In genomic region chr2:264493-265468, GRCh38 we compare ENCODE assay signal across 8 cellular contexts. TPM values are rescaled to one million over a fixed set of nuclear protein-coding genes. Genes with fewer than 3 reads are reported as not detected.
A peak's percentile ranks its signal among the peaks of the same experiment; 100 is the strongest.
DNase-seq lines count a peak whose midpoint lies in the region; ATAC-seq, FAIRE-seq and TF ChIP-seq lines count a peak whose summit lies in the region.

Gene ACP1 (plus strand): TSS chr2:264947. CDS start chr2:264965, 18 bp downstream.

- H3K4me3 ChIP-seq in AG09309 (ENCODE audit: control insufficient read depth, low read depth, low read length) (peak within 1 kb of the TSS; percentile 96), WI38 (ENCODE audit: low read depth, low read length) (peak within 1 kb of the TSS; percentile 92), mammary epithelial cell (replicated peaks in 1 of 3; ENCODE audit: insufficient read depth in 1 of 3, low read depth in 2 of 3, low read length in 3 of 3) (peak within 1 kb of the TSS; percentile 97 to 99 (median 98)), small intestine (ENCODE audit: low read depth in 1 of 2, low read length in 2 of 2) (peak within 1 kb of the TSS; percentile 83 to 94)

- peak within 1 kb of the TSS; percentile 97 for H3K4me2 ChIP-seq in mammary epithelial cell (ENCODE audit: insufficient read depth, low read depth, low read length)

- 2% methylated on average over 14 of the region's 73 CpGs for WGBS in mammary epithelial cell (ENCODE audit: low coverage, missing lambda C conversion rate)
- WGBS in small intestine, 3 donors = 0 to 1% (median 0%) methylated on average over 58 to 73 of the region's 73 CpGs

- H3K27me3 ChIP-seq in mammary epithelial cell (ENCODE audit: insufficient read depth, low read length) (no peaks in the 10 kb centered on the region), small intestine (ENCODE audit: control insufficient read depth in 2 of 2, insufficient read depth in 2 of 2, low read length in 2 of 2) (no peaks in the 10 kb centered on the region)

- H3K79me2 ChIP-seq in mammary epithelial cell (ENCODE audit: insufficient read depth, low read length) = peaks cover 86% of the 10 kb centered on the region

- H3K9me3 ChIP-seq in mammary epithelial cell (replicated peaks; ENCODE audit: insufficient read depth, low read length) = no peaks in the 10 kb centered on the region
- no peaks in the 10 kb centered on the region for H3K9me3 ChIP-seq in small intestine (ENCODE audit: control insufficient read depth, low read depth)

- peak; percentile 71 for DNase-seq in AG09309 (ENCODE audit: low read depth)
- peak; percentile 95 for DNase-seq in NCI-H2227 treated with DMSO at 0.1 percent for 48 hours (lab: John Stamatoyannopoulos, UW)
- DNase-seq in mammary epithelial cell = peak; percentile 98
- peak; percentile 99 for DNase-seq in iPS-NIHi11 (ENCODE audit: low spot score)
- peak; percentile 98 for DNase-seq in small intestine

- TSS peak; percentile 36 for BruUV-seq in mammary epithelial cell (replicated peaks; lab: Mats Ljungman, UMichigan)

- peak within 1 kb of the TSS; percentile 94 for H3K9ac ChIP-seq in mammary epithelial cell (ENCODE audit: insufficient read depth, low read length)

- CTCF ChIA-PET in mammary epithelial cell (lab: Charles Lee; ENCODE audit: low non-redundant PET) = no interaction called here

- TF ChIP-seq CTCF in AG09309 (IDR thresholded peaks at IDR 0.05; ENCODE audit: control insufficient read depth, insufficient read depth, low read depth, low read length, missing control alignments) (peak; percentile 3), WI38 (IDR thresholded peaks at IDR 0.05; ENCODE audit: low read depth, low read length) (no peak), mammary epithelial cell (conservative IDR thresholded peaks at IDR 0.05 in 1 of 2, IDR thresholded peaks at IDR 0.05 in 1 of 2; ENCODE audit: extremely low read depth in 1 of 2, insufficient read depth in 1 of 2, low read depth in 1 of 2, low read length in 2 of 2) (no peak)

- ATAC-seq in HG03175 (IDR thresholded peaks at IDR 0.05; ENCODE audit: unreplicated experiment) = peak; percentile 90

- peak within 1 kb of the TSS; percentile 94 for H2AFZ ChIP-seq in mammary epithelial cell (ENCODE audit: low read depth, low read length)

- dilution Hi-C loops in mammary epithelial cell (cut with HindIII; ENCODE audit: low sequenced_read_pairs) = no loop called here

- in situ Hi-C loops in GM18951 (cut with MboI; ENCODE audit: low sequenced_read_pairs, unreplicated experiment) = no loop called here
- in situ Hi-C loops in mammary epithelial cell (cut with MboI; ENCODE audit: low sequenced_read_pairs in 2 of 2) = no loop called here

- H3K27ac ChIP-seq in mammary epithelial cell (ENCODE audit: insufficient read depth, low read depth, low read length) (peak within 1 kb of the TSS; percentile 82), small intestine (ENCODE audit: low read depth in 1 of 2, low read length in 1 of 2) (peak within 1 kb of the TSS; percentile 93 to 97)

- TF ChIP-seq POLR2A in GM18951 (IDR thresholded peaks at IDR 0.05; ENCODE audit: extremely low read depth, insufficient read depth, insufficient read length) = peak; percentile 92

- H3K36me3 ChIP-seq in mammary epithelial cell (ENCODE audit: insufficient read depth, low read length) (no peaks in the 10 kb centered on the region), small intestine (ENCODE audit: control insufficient read depth in 2 of 2, insufficient read depth in 2 of 2, low read length in 2 of 2) (no peaks in the 10 kb centered on the region)

- peaks cover 2% of the 10 kb centered on the region for H4K20me1 ChIP-seq in mammary epithelial cell (ENCODE audit: insufficient read depth, low read length)

- intact Hi-C loops in mammary epithelial cell (cut with micrococcal nuclease) = loop anchor here (5.0 kb wide), 1 partner anchor 128 kb away; no protein-coding TSS in a partner anchor

- peaks cover 19% of the 10 kb centered on the region for H3K4me1 ChIP-seq in mammary epithelial cell (ENCODE audit: insufficient read depth, low read length)
- H3K4me1 ChIP-seq in small intestine (ENCODE audit: control insufficient read depth in 2 of 2, insufficient read depth in 1 of 2, low read depth in 1 of 2, low read length in 1 of 2) = peaks cover 0 to 10% of the 10 kb centered on the region in 2 donors

- FAIRE-seq in small intestine (lab: Jason Lieb, UNC) = no peak

RNA-seq across cellular contexts. Expression of gene ACP1, which starts in this region (rescaled TPM):
- total RNA-seq in mammary epithelial cell = 100 to 1,000 TPM in 1 of 2 donors, 10 to 100 TPM in 1; 65.3 to 108 TPM
- polyA plus RNA-seq in mammary epithelial cell = 80.8 TPM
- 69.1 TPM for polyA minus RNA-seq in mammary epithelial cell
- 100 to 1,000 TPM in 2 of 3 donors, 10 to 100 TPM in 1; 99.7 to 105 (median 102) TPM for polyA plus RNA-seq in small intestine

Comparison
In these comparisons a context has a peak if more than half of its experiments do, and no peak if none do; other contexts are left out.
1. Peak in every context shown above with its lines: DNase-seq, ATAC-seq, H3K4me3 ChIP-seq and H3K27ac ChIP-seq.